In the genomic region with DNA sequence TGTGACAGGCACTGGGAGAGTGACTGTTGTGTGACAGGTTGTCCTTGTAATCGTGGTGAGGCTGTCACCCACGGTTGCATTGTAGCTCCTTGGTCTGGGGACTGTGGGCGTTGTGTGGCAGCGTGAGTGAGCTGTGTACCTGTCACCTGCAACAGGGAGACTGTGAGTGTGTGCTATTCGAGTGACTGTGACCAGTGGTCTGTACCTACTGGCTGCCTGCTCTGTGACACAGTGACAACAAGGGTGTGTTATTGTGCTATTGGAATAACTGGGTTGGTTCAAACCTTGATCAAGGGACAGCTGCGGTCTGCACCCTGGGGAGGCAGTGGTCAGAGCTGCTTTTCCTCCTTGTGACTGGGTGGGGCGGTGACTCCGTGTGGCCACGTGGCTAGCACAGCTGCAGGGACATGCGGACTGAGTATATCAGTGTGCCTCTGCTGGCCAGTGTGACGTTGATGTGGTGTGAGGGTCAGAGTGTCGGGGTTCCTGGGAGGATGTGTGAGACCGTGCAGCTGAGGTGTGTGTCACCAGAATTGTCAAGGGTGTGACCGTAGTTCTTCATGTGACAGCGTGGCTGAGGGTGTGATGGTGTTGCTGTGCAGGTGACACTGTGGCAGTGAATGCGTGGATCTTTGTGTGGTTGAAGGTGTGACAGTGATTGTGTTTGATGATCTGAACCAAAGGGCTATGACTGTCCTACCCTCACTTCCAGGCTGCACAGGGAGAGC, we compare ENCODE assay signal across 1 cellular context.
A peak's percentile ranks its signal among the peaks of the same experiment; 100 is the strongest.
TF ChIP-seq lines count a peak whose summit lies in the region.

No MANE protein-coding gene starts in this region.

TF ChIP-seq in HepG2, 621 proteins besides CTCF, POLR2A, EP300 and RAD21 (continued from another document and continues in another):
- TF ChIP-seq, protein P1, sequence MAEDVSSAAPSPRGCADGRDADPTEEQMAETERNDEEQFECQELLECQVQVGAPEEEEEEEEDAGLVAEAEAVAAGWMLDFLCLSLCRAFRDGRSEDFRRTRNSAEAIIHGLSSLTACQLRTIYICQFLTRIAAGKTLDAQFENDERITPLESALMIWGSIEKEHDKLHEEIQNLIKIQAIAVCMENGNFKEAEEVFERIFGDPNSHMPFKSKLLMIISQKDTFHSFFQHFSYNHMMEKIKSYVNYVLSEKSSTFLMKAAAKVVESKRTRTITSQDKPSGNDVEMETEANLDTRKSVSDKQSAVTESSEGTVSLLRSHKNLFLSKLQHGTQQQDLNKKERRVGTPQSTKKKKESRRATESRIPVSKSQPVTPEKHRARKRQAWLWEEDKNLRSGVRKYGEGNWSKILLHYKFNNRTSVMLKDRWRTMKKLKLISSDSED (CRISPR knock-in tag; IDR thresholded peaks at IDR 0.05): no peak
- TF ChIP-seq IKZF4 (CRISPR knock-in tag; IDR thresholded peaks at IDR 0.05; ENCODE audit: borderline replicate concordance, low read depth, not compliant biosample characterization) (peak; percentile 39), MZF1 (CRISPR knock-in tag; IDR thresholded peaks at IDR 0.05; ENCODE audit: borderline replicate concordance) (peak; percentile 97), ZNF326 (CRISPR knock-in tag; IDR thresholded peaks at IDR 0.05; ENCODE audit: borderline replicate concordance) (no peak), HOXA5 (CRISPR knock-in tag; IDR thresholded peaks at IDR 0.05) (no peak), ZSCAN9 (CRISPR knock-in tag; IDR thresholded peaks at IDR 0.05; ENCODE audit: borderline replicate concordance) (no peak), ZNF720 (CRISPR knock-in tag; IDR thresholded peaks at IDR 0.05) (no peak), ZSCAN20 (CRISPR knock-in tag; IDR thresholded peaks at IDR 0.05; ENCODE audit: borderline replicate concordance) (no peak), ZNF7 (CRISPR knock-in tag; IDR thresholded peaks at IDR 0.05) (no peak), CEBPB (IDR thresholded peaks at IDR 0.05; ENCODE audit: borderline replicate concordance, low read depth, low read length) (no peak), EZH2 (conservative IDR thresholded peaks at IDR 0.05; ENCODE audit: low read depth, low read length) (no peak), CBX2 (IDR thresholded peaks at IDR 0.05; ENCODE audit: low read depth, low read length) (no peak), CBX2 (CRISPR knock-in tag; IDR thresholded peaks at IDR 0.05; ENCODE audit: low read depth) (no peak), THAP11 (CRISPR knock-in tag; IDR thresholded peaks at IDR 0.05) (no peak), SAP130 (CRISPR knock-in tag; IDR thresholded peaks at IDR 0.05; ENCODE audit: low read depth) (peak; percentile 95), ZNF510 (CRISPR knock-in tag; IDR thresholded peaks at IDR 0.05; ENCODE audit: low read depth) (peak; percentile 77; the same call in 1 of the 2 replicates), ZNF260 (CRISPR knock-in tag; IDR thresholded peaks at IDR 0.05; ENCODE audit: borderline replicate concordance, low read depth) (no peak), ZNF563 (CRISPR knock-in tag; IDR thresholded peaks at IDR 0.05) (no peak), FLYWCH1 (CRISPR knock-in tag; IDR thresholded peaks at IDR 0.05) (no peak), ZNF652 (CRISPR knock-in tag; IDR thresholded peaks at IDR 0.05; ENCODE audit: borderline replicate concordance, low read depth) (no peak), GZF1 (CRISPR knock-in tag; IDR thresholded peaks at IDR 0.05) (peak; percentile 74; the same call in 1 of the 2 replicates), MAFF (IDR thresholded peaks at IDR 0.05; ENCODE audit: low read depth, low read length) (no peak), PHB2 (IDR thresholded peaks at IDR 0.05; ENCODE audit: partially characterized antibody) (no peak), HDAC2 (CRISPR knock-in tag; IDR thresholded peaks at IDR 0.05) (peak; percentile 65; the same call in 1 of the 2 replicates), PRMT3 (CRISPR knock-in tag; IDR thresholded peaks at IDR 0.05; ENCODE audit: borderline replicate concordance, low read depth) (no peak), GABPB1 (CRISPR knock-in tag; IDR thresholded peaks at IDR 0.05) (no peak; the same call in 1 of the 2 replicates), NFE2L2 (IDR thresholded peaks at IDR 0.05; ENCODE audit: low read length) (no peak), ZNF431 (CRISPR knock-in tag; IDR thresholded peaks at IDR 0.05; ENCODE audit: borderline replicate concordance, low read depth) (no peak), MEF2D (CRISPR knock-in tag; IDR thresholded peaks at IDR 0.05) (peak; percentile 65; the same call in 1 of the 2 replicates), CC2D1A (CRISPR knock-in tag; IDR thresholded peaks at IDR 0.05) (no peak), BHLHE40 (IDR thresholded peaks at IDR 0.05; ENCODE audit: low read length) (peak; percentile 54; the same call in 1 of the 2 replicates)
- TF ChIP-seq, protein P2, sequence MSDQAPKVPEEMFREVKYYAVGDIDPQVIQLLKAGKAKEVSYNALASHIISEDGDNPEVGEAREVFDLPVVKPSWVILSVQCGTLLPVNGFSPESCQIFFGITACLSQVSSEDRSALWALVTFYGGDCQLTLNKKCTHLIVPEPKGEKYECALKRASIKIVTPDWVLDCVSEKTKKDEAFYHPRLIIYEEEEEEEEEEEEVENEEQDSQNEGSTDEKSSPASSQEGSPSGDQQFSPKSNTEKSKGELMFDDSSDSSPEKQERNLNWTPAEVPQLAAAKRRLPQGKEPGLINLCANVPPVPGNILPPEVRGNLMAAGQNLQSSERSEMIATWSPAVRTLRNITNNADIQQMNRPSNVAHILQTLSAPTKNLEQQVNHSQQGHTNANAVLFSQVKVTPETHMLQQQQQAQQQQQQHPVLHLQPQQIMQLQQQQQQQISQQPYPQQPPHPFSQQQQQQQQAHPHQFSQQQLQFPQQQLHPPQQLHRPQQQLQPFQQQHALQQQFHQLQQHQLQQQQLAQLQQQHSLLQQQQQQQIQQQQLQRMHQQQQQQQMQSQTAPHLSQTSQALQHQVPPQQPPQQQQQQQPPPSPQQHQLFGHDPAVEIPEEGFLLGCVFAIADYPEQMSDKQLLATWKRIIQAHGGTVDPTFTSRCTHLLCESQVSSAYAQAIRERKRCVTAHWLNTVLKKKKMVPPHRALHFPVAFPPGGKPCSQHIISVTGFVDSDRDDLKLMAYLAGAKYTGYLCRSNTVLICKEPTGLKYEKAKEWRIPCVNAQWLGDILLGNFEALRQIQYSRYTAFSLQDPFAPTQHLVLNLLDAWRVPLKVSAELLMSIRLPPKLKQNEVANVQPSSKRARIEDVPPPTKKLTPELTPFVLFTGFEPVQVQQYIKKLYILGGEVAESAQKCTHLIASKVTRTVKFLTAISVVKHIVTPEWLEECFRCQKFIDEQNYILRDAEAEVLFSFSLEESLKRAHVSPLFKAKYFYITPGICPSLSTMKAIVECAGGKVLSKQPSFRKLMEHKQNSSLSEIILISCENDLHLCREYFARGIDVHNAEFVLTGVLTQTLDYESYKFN (CRISPR knock-in tag; conservative IDR thresholded peaks at IDR 0.05): no peak
- TF ChIP-seq, protein P3, sequence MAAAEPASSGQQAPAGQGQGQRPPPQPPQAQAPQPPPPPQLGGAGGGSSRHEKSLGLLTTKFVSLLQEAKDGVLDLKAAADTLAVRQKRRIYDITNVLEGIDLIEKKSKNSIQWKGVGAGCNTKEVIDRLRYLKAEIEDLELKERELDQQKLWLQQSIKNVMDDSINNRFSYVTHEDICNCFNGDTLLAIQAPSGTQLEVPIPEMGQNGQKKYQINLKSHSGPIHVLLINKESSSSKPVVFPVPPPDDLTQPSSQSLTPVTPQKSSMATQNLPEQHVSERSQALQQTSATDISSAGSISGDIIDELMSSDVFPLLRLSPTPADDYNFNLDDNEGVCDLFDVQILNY (CRISPR knock-in tag; conservative IDR thresholded peaks at IDR 0.05): no peak
- TF ChIP-seq, protein P4, sequence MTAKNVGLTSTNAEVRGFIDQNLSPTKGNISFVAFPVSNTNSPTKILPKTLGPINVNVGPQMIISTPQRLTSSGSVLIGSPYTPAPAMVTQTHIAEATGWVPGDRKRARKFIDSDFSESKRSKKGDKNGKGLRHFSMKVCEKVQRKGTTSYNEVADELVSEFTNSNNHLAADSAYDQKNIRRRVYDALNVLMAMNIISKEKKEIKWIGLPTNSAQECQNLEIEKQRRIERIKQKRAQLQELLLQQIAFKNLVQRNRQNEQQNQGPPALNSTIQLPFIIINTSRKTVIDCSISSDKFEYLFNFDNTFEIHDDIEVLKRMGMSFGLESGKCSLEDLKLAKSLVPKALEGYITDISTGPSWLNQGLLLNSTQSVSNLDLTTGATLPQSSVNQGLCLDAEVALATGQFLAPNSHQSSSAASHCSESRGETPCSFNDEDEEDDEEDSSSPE (CRISPR knock-in tag; IDR thresholded peaks at IDR 0.05): no peak
- TF ChIP-seq, protein P5, sequence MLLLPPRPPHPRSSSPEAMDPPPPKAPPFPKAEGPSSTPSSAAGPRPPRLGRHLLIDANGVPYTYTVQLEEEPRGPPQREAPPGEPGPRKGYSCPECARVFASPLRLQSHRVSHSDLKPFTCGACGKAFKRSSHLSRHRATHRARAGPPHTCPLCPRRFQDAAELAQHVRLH (CRISPR knock-in tag; IDR thresholded peaks at IDR 0.05; ENCODE audit: borderline replicate concordance, low read depth): no peak; the same call in 1 of the 2 replicates
- TF ChIP-seq, protein P6, sequence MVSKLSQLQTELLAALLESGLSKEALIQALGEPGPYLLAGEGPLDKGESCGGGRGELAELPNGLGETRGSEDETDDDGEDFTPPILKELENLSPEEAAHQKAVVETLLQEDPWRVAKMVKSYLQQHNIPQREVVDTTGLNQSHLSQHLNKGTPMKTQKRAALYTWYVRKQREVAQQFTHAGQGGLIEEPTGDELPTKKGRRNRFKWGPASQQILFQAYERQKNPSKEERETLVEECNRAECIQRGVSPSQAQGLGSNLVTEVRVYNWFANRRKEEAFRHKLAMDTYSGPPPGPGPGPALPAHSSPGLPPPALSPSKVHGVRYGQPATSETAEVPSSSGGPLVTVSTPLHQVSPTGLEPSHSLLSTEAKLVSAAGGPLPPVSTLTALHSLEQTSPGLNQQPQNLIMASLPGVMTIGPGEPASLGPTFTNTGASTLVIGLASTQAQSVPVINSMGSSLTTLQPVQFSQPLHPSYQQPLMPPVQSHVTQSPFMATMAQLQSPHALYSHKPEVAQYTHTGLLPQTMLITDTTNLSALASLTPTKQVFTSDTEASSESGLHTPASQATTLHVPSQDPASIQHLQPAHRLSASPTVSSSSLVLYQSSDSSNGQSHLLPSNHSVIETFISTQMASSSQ (IDR thresholded peaks at IDR 0.05; ENCODE audit: low read depth): no peak
- TF ChIP-seq, protein P6 (CRISPR knock-in tag; IDR thresholded peaks at IDR 0.05; ENCODE audit: borderline replicate concordance): no peak
- TF ChIP-seq, protein P7, sequence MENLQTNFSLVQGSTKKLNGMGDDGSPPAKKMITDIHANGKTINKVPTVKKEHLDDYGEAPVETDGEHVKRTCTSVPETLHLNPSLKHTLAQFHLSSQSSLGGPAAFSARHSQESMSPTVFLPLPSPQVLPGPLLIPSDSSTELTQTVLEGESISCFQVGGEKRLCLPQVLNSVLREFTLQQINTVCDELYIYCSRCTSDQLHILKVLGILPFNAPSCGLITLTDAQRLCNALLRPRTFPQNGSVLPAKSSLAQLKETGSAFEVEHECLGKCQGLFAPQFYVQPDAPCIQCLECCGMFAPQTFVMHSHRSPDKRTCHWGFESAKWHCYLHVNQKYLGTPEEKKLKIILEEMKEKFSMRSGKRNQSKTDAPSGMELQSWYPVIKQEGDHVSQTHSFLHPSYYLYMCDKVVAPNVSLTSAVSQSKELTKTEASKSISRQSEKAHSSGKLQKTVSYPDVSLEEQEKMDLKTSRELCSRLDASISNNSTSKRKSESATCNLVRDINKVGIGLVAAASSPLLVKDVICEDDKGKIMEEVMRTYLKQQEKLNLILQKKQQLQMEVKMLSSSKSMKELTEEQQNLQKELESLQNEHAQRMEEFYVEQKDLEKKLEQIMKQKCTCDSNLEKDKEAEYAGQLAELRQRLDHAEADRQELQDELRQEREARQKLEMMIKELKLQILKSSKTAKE (CRISPR knock-in tag; IDR thresholded peaks at IDR 0.05; ENCODE audit: borderline replicate concordance): no peak
- TF ChIP-seq, protein P8, sequence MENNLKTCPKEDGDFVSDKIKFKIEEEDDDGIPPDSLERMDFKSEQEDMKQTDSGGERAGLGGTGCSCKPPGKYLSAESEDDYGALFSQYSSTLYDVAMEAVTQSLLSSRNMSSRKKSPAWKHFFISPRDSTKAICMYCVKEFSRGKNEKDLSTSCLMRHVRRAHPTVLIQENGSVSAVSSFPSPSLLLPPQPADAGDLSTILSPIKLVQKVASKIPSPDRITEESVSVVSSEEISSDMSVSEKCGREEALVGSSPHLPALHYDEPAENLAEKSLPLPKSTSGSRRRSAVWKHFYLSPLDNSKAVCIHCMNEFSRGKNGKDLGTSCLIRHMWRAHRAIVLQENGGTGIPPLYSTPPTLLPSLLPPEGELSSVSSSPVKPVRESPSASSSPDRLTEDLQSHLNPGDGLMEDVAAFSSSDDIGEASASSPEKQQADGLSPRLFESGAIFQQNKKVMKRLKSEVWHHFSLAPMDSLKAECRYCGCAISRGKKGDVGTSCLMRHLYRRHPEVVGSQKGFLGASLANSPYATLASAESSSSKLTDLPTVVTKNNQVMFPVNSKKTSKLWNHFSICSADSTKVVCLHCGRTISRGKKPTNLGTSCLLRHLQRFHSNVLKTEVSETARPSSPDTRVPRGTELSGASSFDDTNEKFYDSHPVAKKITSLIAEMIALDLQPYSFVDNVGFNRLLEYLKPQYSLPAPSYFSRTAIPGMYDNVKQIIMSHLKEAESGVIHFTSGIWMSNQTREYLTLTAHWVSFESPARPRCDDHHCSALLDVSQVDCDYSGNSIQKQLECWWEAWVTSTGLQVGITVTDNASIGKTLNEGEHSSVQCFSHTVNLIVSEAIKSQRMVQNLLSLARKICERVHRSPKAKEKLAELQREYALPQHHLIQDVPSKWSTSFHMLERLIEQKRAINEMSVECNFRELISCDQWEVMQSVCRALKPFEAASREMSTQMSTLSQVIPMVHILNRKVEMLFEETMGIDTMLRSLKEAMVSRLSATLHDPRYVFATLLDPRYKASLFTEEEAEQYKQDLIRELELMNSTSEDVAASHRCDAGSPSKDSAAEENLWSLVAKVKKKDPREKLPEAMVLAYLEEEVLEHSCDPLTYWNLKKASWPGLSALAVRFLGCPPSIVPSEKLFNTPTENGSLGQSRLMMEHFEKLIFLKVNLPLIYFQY (CRISPR knock-in tag; IDR thresholded peaks at IDR 0.05; ENCODE audit: borderline replicate concordance): no peak
- TF ChIP-seq, protein P9, sequence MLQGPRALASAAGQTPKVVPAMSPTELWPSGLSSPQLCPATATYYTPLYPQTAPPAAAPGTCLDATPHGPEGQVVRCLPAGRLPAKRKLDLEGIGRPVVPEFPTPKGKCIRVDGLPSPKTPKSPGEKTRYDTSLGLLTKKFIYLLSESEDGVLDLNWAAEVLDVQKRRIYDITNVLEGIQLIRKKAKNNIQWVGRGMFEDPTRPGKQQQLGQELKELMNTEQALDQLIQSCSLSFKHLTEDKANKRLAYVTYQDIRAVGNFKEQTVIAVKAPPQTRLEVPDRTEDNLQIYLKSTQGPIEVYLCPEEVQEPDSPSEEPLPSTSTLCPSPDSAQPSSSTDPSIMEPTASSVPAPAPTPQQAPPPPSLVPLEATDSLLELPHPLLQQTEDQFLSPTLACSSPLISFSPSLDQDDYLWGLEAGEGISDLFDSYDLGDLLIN (CRISPR knock-in tag; IDR thresholded peaks at IDR 0.05; ENCODE audit: borderline replicate concordance): no peak
